Comparison of ENCODE assay signal across 31 cellular contexts in the genomic region with DNA sequence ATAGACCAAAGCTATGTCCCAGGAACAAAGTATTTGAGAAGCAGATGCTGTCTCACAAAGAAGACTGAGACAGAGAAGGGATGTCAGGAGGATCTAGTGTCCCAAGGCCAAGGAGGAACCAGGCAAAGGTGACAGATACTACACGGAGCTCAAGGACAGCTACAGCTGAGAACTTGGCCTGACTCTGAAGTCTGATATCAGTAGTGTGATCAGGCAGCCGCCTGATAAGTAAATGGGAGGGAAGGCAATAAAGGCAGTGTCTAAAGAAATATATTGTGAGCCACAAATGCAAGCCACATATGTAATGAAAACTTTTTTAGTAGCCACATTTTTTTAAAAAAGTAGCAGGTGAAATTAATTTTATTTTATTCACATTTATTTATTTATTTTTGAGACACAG. TPM values are rescaled to one million over a fixed set of nuclear protein-coding genes. Genes with fewer than 3 reads are reported as not detected.
DNase-seq lines count a peak whose midpoint lies in the region; ATAC-seq, FAIRE-seq and TF ChIP-seq lines count a peak whose summit lies in the region.
"Had no signal": no experiment of that assay in that cellular context is flagged by ENCODE, and none has a peak within 500 bp of the region (broad histone marks: within the 10 kb centered on the region; RNA-seq: fewer than 3 reads in every experiment).

No MANE protein-coding gene starts in this region.

- ATAC-seq in upper lobe of right lung: no peak
- no peak for ATAC-seq in GM18873 (IDR thresholded peaks at IDR 0.05; ENCODE audit: low FRiP score, unreplicated experiment)
- ATAC-seq: psoas muscle; stimulated activated memory B cell treated with anti-CD40 and anti-IgM and Interleukin-4, amounts not matched to agents 10 μg/mL and 1 μg/mL and 100 μg/mL, for 72 hours had no signal

- no peak overlapping the region for H3K18ac ChIP-seq in H1 (ENCODE audit: extremely low read depth, low read length)

- no peaks in the 10 kb centered on the region for H3K36me3 ChIP-seq in A673 (ENCODE audit: insufficient read depth, low read length, poor library complexity, severe bottlenecking)
- no peaks in the 10 kb centered on the region for H3K36me3 ChIP-seq in H1 (ENCODE audit: control insufficient read depth in 2 of 4, insufficient read depth in 4 of 4, low read length in 3 of 4)
- H3K36me3 ChIP-seq in osteoblast (ENCODE audit: insufficient read depth, low read length): no peaks in the 10 kb centered on the region
- H3K36me3 ChIP-seq in upper lobe of right lung: no peaks in the 10 kb centered on the region
- H3K36me3 ChIP-seq: HAP-1, sigmoid colon had no signal

- no peak overlapping the region for H3K14ac ChIP-seq in H1 (ENCODE audit: insufficient read length)

- CTCF ChIA-PET in A673 (lab: Charles Lee) (interaction anchor here (0.6 kb wide), 1 partner anchor 1523 kb away, joined by 4 read pairs; no protein-coding TSS in a partner anchor), H1 (lab: Charles Lee; ENCODE audit: partially characterized antibody) (interaction anchor here (0.6 to 1.1 kb wide), 3 partner anchors 15 to 72 kb away, joined by 3 to 4 read pairs (median 3); no protein-coding TSS in a partner anchor)

- H3K4ac ChIP-seq in H1 (replicated peaks; ENCODE audit: insufficient read length, low read depth, low read length): no peak overlapping the region

- no peak overlapping the region for H3K4me3 ChIP-seq in A673 (ENCODE audit: low read depth, low read length, poor library complexity, severe bottlenecking)
- no peak overlapping the region for H3K4me3 ChIP-seq in H1 (ENCODE audit: extremely low read depth in 1 of 4, insufficient read depth in 2 of 4, low read depth in 3 of 4, low read length in 4 of 4)
- no peak overlapping the region for H3K4me3 ChIP-seq in osteoblast (ENCODE audit: insufficient read depth, low read length)
- no peak overlapping the region for H3K4me3 ChIP-seq in upper lobe of right lung
- H3K4me3 ChIP-seq: HAP-1, psoas muscle, sigmoid colon had no signal

- H2AFZ ChIP-seq in H1 (ENCODE audit: low read length) (no peak overlapping the region), osteoblast (ENCODE audit: low read length) (no peak overlapping the region)

- H2BK20ac ChIP-seq in H1 (ENCODE audit: low read length): no peak overlapping the region

- H2AK5ac ChIP-seq in H1 (ENCODE audit: low read depth, low read length): peak overlapping the region; percentile 75; the same call in 1 of the 2 replicates

- TF ChIP-seq CTCF in A673 (conservative IDR thresholded peaks at IDR 0.05; ENCODE audit: low read depth, low read length) (no peak), H1 (IDR thresholded peaks at IDR 0.05; ENCODE audit: control extremely low read depth in 1 of 3, insufficient read depth in 1 of 3, low read depth in 1 of 3, low read length in 3 of 3) (no peak), osteoblast (IDR thresholded peaks at IDR 0.05; ENCODE audit: extremely low read depth, low read depth, low read length) (no peak), upper lobe of right lung (IDR thresholded peaks at IDR 0.05) (no peak)

- no peak overlapping the region for H3K23ac ChIP-seq in H1 (ENCODE audit: insufficient read length)

- H3K79me1 ChIP-seq in H1 (ENCODE audit: low read depth, low read length): no peaks in the 10 kb centered on the region

- no peak overlapping the region for H3K27ac ChIP-seq in A673 (ENCODE audit: low read depth, low read length, poor library complexity, severe bottlenecking)
- H3K27ac ChIP-seq in H1 (ENCODE audit: low read depth, low read length): no peak overlapping the region
- no peak overlapping the region for H3K27ac ChIP-seq in osteoblast (ENCODE audit: low read depth, low read length)
- no peak overlapping the region for H3K27ac ChIP-seq in upper lobe of right lung
- H3K27ac ChIP-seq: psoas muscle had no signal

- H4K8ac ChIP-seq in H1 (ENCODE audit: extremely low read depth, insufficient read depth, low read length): no peak overlapping the region

- no peaks in the 10 kb centered on the region for H3K23me2 ChIP-seq in H1 (ENCODE audit: low read depth, low read length)

- no peak overlapping the region for H3K4me2 ChIP-seq in H1 (ENCODE audit: insufficient read depth in 1 of 2, low read depth in 2 of 2, low read length in 2 of 2)
- H3K4me2 ChIP-seq in osteoblast (ENCODE audit: insufficient read depth, low read length): no peak overlapping the region

- H3K4me1 ChIP-seq in A673 (ENCODE audit: insufficient read depth, low read length, poor library complexity, severe bottlenecking): peaks cover 9% of the 10 kb centered on the region
- peaks cover 0 to 2% (median 2%) of the 10 kb centered on the region in 4 experiments; a peak in 5 of 7 replicates for H3K4me1 ChIP-seq in H1 (replicated peaks in 1 of 4; ENCODE audit: control insufficient read depth in 3 of 4, insufficient read depth in 4 of 4, low read length in 3 of 4)
- peaks cover 26% of the 10 kb centered on the region for H3K4me1 ChIP-seq in osteoblast (ENCODE audit: insufficient read depth, low read length)
- H3K4me1 ChIP-seq in upper lobe of right lung: peaks cover 14% of the 10 kb centered on the region

- H2BK5ac ChIP-seq in H1 (ENCODE audit: low read depth, low read length): no peak overlapping the region

- H3K56ac ChIP-seq in H1 (replicated peaks; ENCODE audit: insufficient read length, low read depth, low read length): no peak overlapping the region

- BruUV-seq in A673 (replicated peaks; lab: Mats Ljungman, UMichigan): no TSS peak

- intact Hi-C loops in A673 (cut with micrococcal nuclease; ENCODE audit: unreplicated experiment): no loop called here
- intact Hi-C loops in upper lobe of right lung (cut with DNase I): no loop called here

- FAIRE-seq in H1 (lab: Jason Lieb, UNC): no peak
- FAIRE-seq: bronchial epithelial cell, colon had no signal

- H2BK15ac ChIP-seq in H1 (ENCODE audit: low read length): peak overlapping the region; percentile 81; the same call in 1 of the 2 replicates

- TF ChIP-seq RAD21 in H1 (IDR thresholded peaks at IDR 0.05 in 1 of 2, conservative IDR thresholded peaks at IDR 0.05 in 1 of 2; ENCODE audit: low read depth in 2 of 2, low read length in 2 of 2): no peak

- H4K20me1 ChIP-seq in H1 (replicated peaks in 1 of 2; ENCODE audit: control insufficient read depth in 1 of 2, insufficient read depth in 2 of 2, low read length in 2 of 2): no peaks in the 10 kb centered on the region
- H4K20me1 ChIP-seq in osteoblast (ENCODE audit: insufficient read depth, low read length): no peaks in the 10 kb centered on the region

- no peak overlapping the region for H2BK120ac ChIP-seq in H1 (replicated peaks; ENCODE audit: low read depth, low read length)

- POLR2A ChIA-PET in A673 (lab: Charles Lee; ENCODE audit: low non-redundant PET) (interaction anchor here (0.7 kb wide), 1 partner anchor 278 kb away, joined by 3 read pairs; no protein-coding TSS in a partner anchor), H1 (lab: Charles Lee; ENCODE audit: partially characterized antibody) (interaction anchor here (0.6 to 2.5 kb wide), 3 partner anchors 9 to 645 kb away, joined by 3 to 11 read pairs (median 10); partner anchors contain the start of gene ZSWIM4)

- H3K9ac ChIP-seq in H1 (replicated peaks in 1 of 4; ENCODE audit: extremely low read depth in 1 of 4, low read depth in 3 of 4, low read length in 3 of 4): no peak overlapping the region

- no peak for TF ChIP-seq EP300 in H1 (IDR thresholded peaks at IDR 0.05; ENCODE audit: borderline replicate concordance in 1 of 2, low read depth in 2 of 2, low read length in 2 of 2)

- no peak for TF ChIP-seq POLR2A in H1 (IDR thresholded peaks at IDR 0.05; ENCODE audit: control extremely low read depth in 1 of 2, low read depth in 2 of 2, low read length in 2 of 2)

- 0 out of 2 replicates have a peak overlapping the region, but pooled peaks have one; percentile 68 for H2BK12ac ChIP-seq in H1 (ENCODE audit: low read depth, low read length)

- H3K9me3 ChIP-seq in A673 (ENCODE audit: low read depth, low read length, poor library complexity, severe bottlenecking) (no peaks in the 10 kb centered on the region), H1 (ENCODE audit: insufficient read depth in 2 of 2, low read depth in 1 of 2, low read length in 1 of 2) (no peaks in the 10 kb centered on the region), osteoblast (ENCODE audit: low read depth, low read length) (no peaks in the 10 kb centered on the region), upper lobe of right lung (no peaks in the 10 kb centered on the region)
- H3K9me3 ChIP-seq: HAP-1, psoas muscle, sigmoid colon had no signal

- H3K27me3 ChIP-seq in A673 (replicated peaks; ENCODE audit: insufficient read depth, low read depth, low read length, poor library complexity): no peaks in the 10 kb centered on the region
- H3K27me3 ChIP-seq in H1 (replicated peaks in 1 of 4; ENCODE audit: control insufficient read depth in 3 of 4, extremely low read depth in 1 of 4, insufficient read depth in 3 of 4, low read length in 3 of 4): no peaks in the 10 kb centered on the region; a peak in 1 of 7 replicates
- H3K27me3 ChIP-seq in osteoblast (ENCODE audit: insufficient read depth, low read length): no peaks in the 10 kb centered on the region
- no peaks in the 10 kb centered on the region for H3K27me3 ChIP-seq in upper lobe of right lung
- H3K27me3 ChIP-seq: sigmoid colon had no signal

- 84% methylated on average over 2 of the region's 2 CpGs; no CpG with 5 or more reads in 1 of the 2 experiments for WGBS in H1 (ENCODE audit: extremely low coverage in 1 of 2, insufficient coverage in 1 of 2, insufficient read length in 1 of 2, insufficient replicate concordance in 2 of 2, low coverage in 1 of 2, low lambda C conversion rate in 2 of 2, missing lambda C conversion rate in 1 of 2), 2 experiments

- no peak overlapping the region for H4K91ac ChIP-seq in H1 (replicated peaks; ENCODE audit: insufficient read length, low read length)

- H4K5ac ChIP-seq in H1 (ENCODE audit: insufficient read length, low read depth, low read length): no peak overlapping the region

- DNase-seq in A673 (ENCODE audit: low spot score): peak; percentile 3
- DNase-seq in OCI-M2 (lab: John Stamatoyannopoulos, UW; ENCODE audit: unreplicated experiment): peak; percentile 51
- no peak for DNase-seq in H1 (ENCODE audit: low read depth in 1 of 2, low spot score in 2 of 2)
- peak; percentile 31 for DNase-seq in osteoblast (ENCODE audit: insufficient read length, low spot score, missing footprints)
- no peak for DNase-seq in AG20443 (ENCODE audit: low spot score)
- no peak for DNase-seq in upper lobe of right lung
- DNase-seq: activated CD4-positive, alpha-beta T cell treated with anti-CD3 and anti-CD28 coated beads, Interleukin-2, amount 10 ng/mL, durations not matched to agents 24 days and 14 days; activated naive CD4-positive, alpha-beta T cell; activated T-cell treated with anti-CD3 and anti-CD28 coated beads, Interleukin-2, amount 50 U/mL, for 24 hours; amygdala; C1 segment of cervical spinal cord; Calu3; DMS79 treated with DMSO at 0.1 percent for 48 hours; effector CD8-positive, alpha-beta T cell; foreskin fibroblast; GF-D8; Kasumi-1; NCI-H1048; NCI-H187; NCI-H2171; NCI-H510A; psoas muscle; Right ventricle myocardium superior; sigmoid colon; stimulated activated CD4-positive, alpha-beta T cell treated with anti-CD3 and anti-CD28 coated beads, Interleukin-4, amount 100 ng/mL, for 4 hours had no signal

- H3K79me2 ChIP-seq in H1 (ENCODE audit: control insufficient read depth in 1 of 2, insufficient read depth in 2 of 2, low read length in 2 of 2) (no peaks in the 10 kb centered on the region), osteoblast (ENCODE audit: insufficient read depth, low read length) (no peaks in the 10 kb centered on the region)

RNA-seq across cellular contexts. Expression of gene NANOS3, which starts 20.4 kb away (rescaled TPM):
- total RNA-seq in A673 (2021) (4.9 and 7.1 TPM in 2 replicates), osteoblast (0.59 TPM in 1 of 2 replicates, not detected in the other), upper lobe of right lung (not detected)
- not detected in 2 replicates for total RNA-seq in H1 (2021; fragmentation: NEBNext Ultra II Directional; extraction: Animal tissue kit (Norgen Biotek cat#: 25700))
- polyA plus RNA-seq in H1 (2011; rRNA removed): 0.14 and 0.62 TPM in 2 replicates
- polyA plus RNA-seq in H1 (2011; cell fraction: cytosol; rRNA removed): not detected
- polyA plus RNA-seq in H1 (2011; cell fraction: nucleus; rRNA removed): not detected
- polyA plus RNA-seq in H1 (2012, experiment 1 of 2): 0.69 to 0.83 TPM in 2 of 4 replicates, not detected in the others
- polyA plus RNA-seq in H1 (2012, experiment 2 of 2): not detected
- 1.2 TPM for polyA plus RNA-seq in H1 (2013, experiment 1 of 2)
- polyA plus RNA-seq in H1 (2013, experiment 2 of 2): 1.3 TPM
- polyA minus RNA-seq in H1 (2011; rRNA and poly(A)+ RNA removed): not detected in 2 replicates
- polyA minus RNA-seq in H1 (2011; cell fraction: cytosol; rRNA and poly(A)+ RNA removed): not detected
- polyA minus RNA-seq in H1 (2011; cell fraction: nucleus; rRNA and poly(A)+ RNA removed): not detected
- total RNA-seq: psoas muscle, sigmoid colon had no signal
- polyA plus RNA-seq: esophagus, psoas muscle had no signal

RNA-seq across cellular contexts. Expression of gene BRME1, which starts 49.4 kb away (rescaled TPM):
- 3.2 and 4.0 TPM in 2 replicates for total RNA-seq in A673 (2021)
- total RNA-seq in H1 (2021; fragmentation: NEBNext Ultra II Directional; extraction: Animal tissue kit (Norgen Biotek cat#: 25700)): 4.6 and 4.7 TPM in 2 replicates
- 4.6 and 6.0 TPM in 2 replicates for polyA plus RNA-seq in H1 (2011; rRNA removed)
- polyA plus RNA-seq in H1 (2011; cell fraction: cytosol; rRNA removed): 5.2 TPM
- polyA plus RNA-seq in H1 (2011; cell fraction: nucleus; rRNA removed): 12.9 TPM
- polyA plus RNA-seq in H1 (2012, experiment 1 of 2): 2.8 to 5.0 TPM (median 3.9 TPM) in 4 replicates
- polyA plus RNA-seq in H1 (2012, experiment 2 of 2): 3.1 TPM
- 3.8 TPM for polyA plus RNA-seq in H1 (2013, experiment 1 of 2)
- polyA plus RNA-seq in H1 (2013, experiment 2 of 2): 3.4 TPM
- polyA minus RNA-seq in H1 (2011; rRNA and poly(A)+ RNA removed): 2.5 and 3.4 TPM in 2 replicates
- 3.8 TPM for polyA minus RNA-seq in H1 (2011; cell fraction: cytosol; rRNA and poly(A)+ RNA removed)
- 7.3 TPM for polyA minus RNA-seq in H1 (2011; cell fraction: nucleus; rRNA and poly(A)+ RNA removed)
- 0.59 and 0.72 TPM in 2 replicates for total RNA-seq in osteoblast
- total RNA-seq in upper lobe of right lung: 2.0 TPM

RNA-seq across cellular contexts. Expression of gene CC2D1A, which starts 49.5 kb away (rescaled TPM):
- total RNA-seq in A673 (2021) (38.6 and 40.9 TPM in 2 replicates), osteoblast (19.2 and 22.4 TPM in 2 replicates), upper lobe of right lung (28.9 TPM)
- total RNA-seq in H1 (2021; fragmentation: NEBNext Ultra II Directional; extraction: Animal tissue kit (Norgen Biotek cat#: 25700)): 33.0 and 36.4 TPM in 2 replicates
- 12.5 and 20.5 TPM in 2 replicates for polyA plus RNA-seq in H1 (2011; rRNA removed)
- 17.1 TPM for polyA plus RNA-seq in H1 (2011; cell fraction: cytosol; rRNA removed)
- 71.1 TPM for polyA plus RNA-seq in H1 (2011; cell fraction: nucleus; rRNA removed)
- 20.2 to 39.2 TPM (median 31.7 TPM) in 4 replicates for polyA plus RNA-seq in H1 (2012, experiment 1 of 2)
- 21.2 TPM for polyA plus RNA-seq in H1 (2012, experiment 2 of 2)
- 17.9 TPM for polyA plus RNA-seq in H1 (2013, experiment 1 of 2)
- polyA plus RNA-seq in H1 (2013, experiment 2 of 2): 16.1 TPM
- polyA minus RNA-seq in H1 (2011; rRNA and poly(A)+ RNA removed): 15.8 and 22.9 TPM in 2 replicates
- 17.1 TPM for polyA minus RNA-seq in H1 (2011; cell fraction: cytosol; rRNA and poly(A)+ RNA removed)
- 19.3 TPM for polyA minus RNA-seq in H1 (2011; cell fraction: nucleus; rRNA and poly(A)+ RNA removed)

Comparison
In these comparisons a context has a peak if more than half of its experiments do, and no peak if none do; other contexts are left out.
1. DNase-seq: peak in A673 (single experiment), OCI-M2 (single experiment) and osteoblast (single experiment); none in H1 (0 of 2), AG20443 (single experiment) and upper lobe of right lung (single experiment).